29 cellular contexts compared by ENCODE assay signal in genomic region chr13:78410847-78411246, GRCh38.
"Had no signal": no experiment of that assay in that cellular context is flagged by ENCODE, and none has a peak within 500 bp of the region (broad histone marks: within the 10 kb centered on the region; RNA-seq: fewer than 3 reads in every experiment).

No MANE protein-coding gene starts in this region.

- H3K4me3 ChIP-seq: neural progenitor cell, ovary, psoas muscle, right lobe of liver, sigmoid colon, suprapubic skin, testis, tibial artery, transverse colon, upper lobe of right lung, uterus had no signal

- H3K27ac ChIP-seq: neural progenitor cell, ovary, parathyroid adenoma, psoas muscle, right lobe of liver, sigmoid colon, suprapubic skin, testis, tibial artery, transverse colon, upper lobe of right lung, uterus had no signal

- H3K4me1 Mint-ChIP-seq: natural killer cell; stimulated activated effector memory CD8-positive, alpha-beta T cell treated with anti-CD3 and anti-CD28 coated beads, Interleukin-12 subunit alpha, Interleukin-12 subunit beta, amount 100 ng/mL, for 72 hours; stimulated activated naive CD8-positive, alpha-beta T cell treated with anti-CD3 and anti-CD28 coated beads, Interleukin-15, amount 100 ng/mL, for 72 hours had no signal

- H3K36me3 Mint-ChIP-seq: natural killer cell; neural progenitor cell; stimulated activated effector memory CD8-positive, alpha-beta T cell treated with anti-CD3 and anti-CD28 coated beads, Interleukin-12 subunit alpha, Interleukin-12 subunit beta, amount 100 ng/mL, for 72 hours; type B pancreatic cell had no signal

- ATAC-seq: natural killer cell; psoas muscle; right cardiac atrium; right lobe of liver; stimulated activated effector memory CD8-positive, alpha-beta T cell treated with anti-CD3 and anti-CD28 coated beads, Interleukin-12 subunit alpha, Interleukin-12 subunit beta, amount 100 ng/mL, for 72 hours; stimulated activated naive CD8-positive, alpha-beta T cell treated with anti-CD3 and anti-CD28 coated beads, Interleukin-15, amount 100 ng/mL, for 72 hours; stimulated activated naive CD8-positive, alpha-beta T cell treated with anti-CD3 and anti-CD28 coated beads, Interleukin-15, Interleukin-2, amounts not matched to agents 100 U/mL and 50 U/mL, for 24 hours; upper lobe of right lung had no signal

- H3K4me1 ChIP-seq: parathyroid adenoma, psoas muscle, sigmoid colon, suprapubic skin, testis, tibial artery, transverse colon, upper lobe of right lung, uterus had no signal

- H3K36me3 ChIP-seq: neural progenitor cell, ovary, right lobe of liver, sigmoid colon, suprapubic skin, tibial artery, transverse colon, upper lobe of right lung, uterus had no signal

- H3K27me3 ChIP-seq: neural progenitor cell, ovary, right lobe of liver, sigmoid colon, suprapubic skin, testis, tibial artery, transverse colon, upper lobe of right lung, uterus had no signal

- H3K9me3 ChIP-seq: ovary, psoas muscle, right lobe of liver, sigmoid colon, suprapubic skin, testis, tibial artery, transverse colon, upper lobe of right lung, uterus had no signal

- H3K27me3 Mint-ChIP-seq: progenitor cell of endocrine pancreas, type B pancreatic cell had no signal

- H3K4me3 Mint-ChIP-seq: natural killer cell; nephron; neural progenitor cell; stimulated activated effector memory CD8-positive, alpha-beta T cell treated with anti-CD3 and anti-CD28 coated beads, Interleukin-12 subunit alpha, Interleukin-12 subunit beta, amount 100 ng/mL, for 72 hours; stimulated activated naive CD8-positive, alpha-beta T cell treated with anti-CD3 and anti-CD28 coated beads, Interleukin-15, amount 100 ng/mL, for 72 hours; type B pancreatic cell had no signal

- DNase-seq: natural killer cell; occipital lobe; ovary; posterior cingulate gyrus; psoas muscle; right cardiac atrium; right lobe of liver; sigmoid colon; small intestine; stimulated activated CD4-positive, alpha-beta T cell treated with anti-CD3 and anti-CD28 coated beads, Interleukin-15, amount 100 ng/mL, for 24 hours; stimulated activated CD4-positive, alpha-beta T cell treated with anti-CD3 and anti-CD28 coated beads, Interleukin-2, amount 100 ng/mL, for 24 hours; stimulated activated CD4-positive, alpha-beta T cell treated with anti-CD3 and anti-CD28 coated beads, Interleukin-2, amount 100 ng/mL, for 48 hours; stimulated activated CD4-positive, alpha-beta T cell treated with anti-CD3 and anti-CD28 coated beads, Interleukin-4, amount 100 ng/mL, for 24 hours; stimulated activated naive CD4-positive, alpha-beta T cell; stimulated activated naive CD8-positive, alpha-beta T cell treated with anti-CD3 and anti-CD28 coated beads, Interleukin-15, amount 100 ng/mL, for 72 hours; stimulated activated naive CD8-positive, alpha-beta T cell treated with anti-CD3 and anti-CD28 coated beads, Interleukin-15, Interleukin-2, amounts not matched to agents 100 U/mL and 50 U/mL, for 24 hours; substantia nigra; testis; tibial artery; transverse colon; upper lobe of right lung; uterus had no signal

- H3K27ac Mint-ChIP-seq: natural killer cell; nephron; neural progenitor cell; progenitor cell of endocrine pancreas; stimulated activated effector memory CD8-positive, alpha-beta T cell treated with anti-CD3 and anti-CD28 coated beads, Interleukin-12 subunit alpha, Interleukin-12 subunit beta, amount 100 ng/mL, for 72 hours; stimulated activated naive CD8-positive, alpha-beta T cell treated with anti-CD3 and anti-CD28 coated beads, Interleukin-15, amount 100 ng/mL, for 72 hours; type B pancreatic cell had no signal

- H3K9me3 Mint-ChIP-seq: nephron; neural progenitor cell; stimulated activated effector memory CD8-positive, alpha-beta T cell treated with anti-CD3 and anti-CD28 coated beads, Interleukin-12 subunit alpha, Interleukin-12 subunit beta, amount 100 ng/mL, for 72 hours; stimulated activated naive CD8-positive, alpha-beta T cell treated with anti-CD3 and anti-CD28 coated beads, Interleukin-15, amount 100 ng/mL, for 72 hours; type B pancreatic cell had no signal
